In genomic region chr9:81686614-81687520, GRCh38 we compare ENCODE assay signal across 8 cellular contexts. TPM values are rescaled to one million over a fixed set of nuclear protein-coding genes. Genes with fewer than 3 reads are reported as not detected.
DNase-seq lines count a peak whose midpoint lies in the region; ATAC-seq, FAIRE-seq and TF ChIP-seq lines count a peak whose summit lies in the region.

No MANE protein-coding gene starts in this region.

- H3K9me3 Mint-ChIP-seq in activated B cell treated with CpG ODN at 0.5 μM for 24 hours: no peaks in the 10 kb centered on the region

- peaks cover 16% of the 10 kb centered on the region for H3K36me3 Mint-ChIP-seq in activated B cell treated with CpG ODN at 0.5 μM for 24 hours (ENCODE audit: low read depth)

- CTCF ChIA-PET in activated B cell treated with CpG ODN at 0.5 μM for 24 hours (lab: Charles Lee): interaction anchor here (0.6 to 9.3 kb wide), 23 partner anchors 9 to 1512 kb away, joined by 3 to 128 read pairs (median 4); no protein-coding TSS in a partner anchor

- H3K4me3 Mint-ChIP-seq in activated B cell treated with CpG ODN at 0.5 μM for 24 hours: no peak overlapping the region

- peak; percentile 52 for FAIRE-seq in H54 (lab: Jason Lieb, UNC)

- DNase-seq in C1 segment of cervical spinal cord (lab: John Stamatoyannopoulos, UW) (peak in 12 of 14 donors; percentile 32 to 76 (median 63)), H54 (ENCODE audit: insufficient read length, low spot score) (peak; percentile 90), NCI-H1694 treated with DMSO at 0.1 percent for 48 hours (lab: John Stamatoyannopoulos, UW) (peak; percentile 60), activated B cell treated with CpG ODN at 0.5 μM for 24 hours (peak; percentile 61), epidermal melanocyte (ENCODE audit: insufficient read length, low spot score) (peak; percentile 77), lung microvascular endothelial cell (ENCODE audit: low read depth in 2 of 2) (peak; percentile 89 to 94)
- peak; percentile 57 for DNase-seq in stimulated activated naive CD8-positive, alpha-beta T cell treated with anti-CD3 and anti-CD28 coated beads, Interleukin-15, Interleukin-2, amounts not matched to agents 100 U/mL and 50 U/mL, for 24 hours

- TF ChIP-seq CTCF in activated B cell treated with CpG ODN at 0.5 μM for 24 hours (IDR thresholded peaks at IDR 0.05): no peak

- H3K27ac Mint-ChIP-seq in activated B cell treated with CpG ODN at 0.5 μM for 24 hours: peak overlapping the region; percentile 78

- intact Hi-C loops in activated B cell treated with CpG ODN at 0.5 μM for 24 hours (cut with micrococcal nuclease): loop anchor here (1.0 to 5.0 kb wide), 8 partner anchors 10 to 1275 kb away; no protein-coding TSS in a partner anchor

- POLR2A ChIA-PET in activated B cell treated with CpG ODN at 0.5 μM for 24 hours (lab: Charles Lee): interaction anchor here (0.7 to 2.7 kb wide), 4 partner anchors 32 to 440 kb away, joined by 3 to 22 read pairs (median 6); no protein-coding TSS in a partner anchor

- no peaks in the 10 kb centered on the region for H3K27me3 Mint-ChIP-seq in activated B cell treated with CpG ODN at 0.5 μM for 24 hours

- ATAC-seq in activated B cell treated with CpG ODN at 0.5 μM for 24 hours (ENCODE audit: low read depth) (peak; percentile 13), HG02973 (IDR thresholded peaks at IDR 0.05; ENCODE audit: unreplicated experiment) (no peak)
- no peak for ATAC-seq in stimulated activated naive CD8-positive, alpha-beta T cell treated with anti-CD3 and anti-CD28 coated beads, Interleukin-15, Interleukin-2, amounts not matched to agents 100 U/mL and 50 U/mL, for 24 hours

- H3K4me1 Mint-ChIP-seq in activated B cell treated with CpG ODN at 0.5 μM for 24 hours: peaks cover 8% of the 10 kb centered on the region

- TF ChIP-seq POLR2A in H54 (IDR thresholded peaks at IDR 0.05; ENCODE audit: low read depth, low read length): no peak

RNA-seq across cellular contexts. Expression of gene TLE1, which starts 2.5 kb away (rescaled TPM):
- 15.6 and 16.3 TPM in 2 replicates for total RNA-seq in activated B cell treated with CpG ODN at 0.5 μM for 24 hours
- total RNA-seq in lung microvascular endothelial cell: 50.8 and 96.4 TPM in 2 replicates
